ENCODE assay signal across 11 cellular contexts in the genomic region with DNA sequence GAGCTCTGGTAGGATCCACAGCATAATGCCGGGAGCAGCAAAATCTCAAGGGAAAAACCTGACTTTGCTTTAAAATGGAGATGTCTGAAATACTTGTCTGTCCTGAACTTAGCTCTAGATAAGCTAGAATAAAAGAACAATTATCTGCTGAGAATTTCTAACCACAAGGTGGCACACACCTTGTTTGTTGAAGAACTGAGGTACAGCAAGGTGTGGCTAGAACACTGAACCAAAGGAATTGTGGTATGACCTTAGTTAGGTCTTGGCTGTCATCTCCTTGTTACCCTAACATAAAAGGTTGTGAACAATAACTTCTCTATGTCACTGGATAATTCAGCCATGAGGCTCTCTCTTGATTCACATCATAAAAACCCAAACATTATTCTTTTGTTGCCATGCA.
DNase-seq lines count a peak whose midpoint lies in the region; ATAC-seq and TF ChIP-seq lines count a peak whose summit lies in the region.
"Had no signal": no experiment of that assay in that cellular context is flagged by ENCODE, and none has a peak within 500 bp of the region (broad histone marks: within the 10 kb centered on the region; RNA-seq: fewer than 3 reads in every experiment).

No MANE protein-coding gene starts in this region.

- no peak for TF ChIP-seq POLR2A in transverse colon (IDR thresholded peaks at IDR 0.05)
- no peak for TF ChIP-seq POLR2A in gastroesophageal sphincter (IDR thresholded peaks at IDR 0.05)

- WGBS in transverse colon (ENCODE audit: low coverage in 1 of 2), 2 donors: 20 to 71% methylated on average over 1 of the region's 1 CpG
- 100% methylated on average over 1 of the region's 1 CpG for WGBS in gastroesophageal sphincter (ENCODE audit: low coverage in 1 of 2), 2 donors

- intact Hi-C loops in transverse colon (cut with DNase I; ENCODE audit: low total_unique reads): no loop called here

- H3K27ac ChIP-seq in foreskin keratinocyte (no peak overlapping the region), transverse colon (peak overlapping the region; percentile 56 to 65 (median 62)), gastroesophageal sphincter (no peak overlapping the region)
- H3K27ac ChIP-seq: psoas muscle had no signal

- H3K4me1 ChIP-seq in foreskin keratinocyte (no peaks in the 10 kb centered on the region), transverse colon (peaks cover 13 to 50% (median 28%) of the 10 kb centered on the region in 4 donors), gastroesophageal sphincter (peaks cover 0 to 51% (median 9%) of the 10 kb centered on the region in 3 donors)
- H3K4me1 ChIP-seq: psoas muscle had no signal

- no peaks in the 10 kb centered on the region for H3K9me3 ChIP-seq in transverse colon
- no peaks in the 10 kb centered on the region for H3K9me3 ChIP-seq in gastroesophageal sphincter
- H3K9me3 ChIP-seq: psoas muscle had no signal

- TF ChIP-seq EP300 in transverse colon (IDR thresholded peaks at IDR 0.05; ENCODE audit: low read depth) (no peak), gastroesophageal sphincter (IDR thresholded peaks at IDR 0.05) (no peak)

- H3K27me3 ChIP-seq in foreskin keratinocyte (peaks cover 12% of the 10 kb centered on the region), transverse colon (no peaks in the 10 kb centered on the region), gastroesophageal sphincter (no peaks in the 10 kb centered on the region)

- peak; percentile 82 for ATAC-seq in foreskin keratinocyte
- ATAC-seq in gastroesophageal sphincter: no peak
- ATAC-seq: psoas muscle had no signal

- H3K4me3 ChIP-seq in transverse colon (no peak overlapping the region), gastroesophageal sphincter (no peak overlapping the region)
- H3K4me3 ChIP-seq: psoas muscle had no signal

- in situ Hi-C loops in transverse colon (cut with MboI; ENCODE audit: low pct_ligation_motif_present in 1 of 4, low pct_unique_long_range_greater_than_20kb in 1 of 4, low sequenced_read_pairs in 3 of 4): loop anchor here in 1 of 4 donors (25.0 kb wide), 1 partner anchor 217 kb away; no protein-coding TSS in a partner anchor

- TF ChIP-seq CTCF in foreskin keratinocyte (conservative IDR thresholded peaks at IDR 0.05) (peak; percentile 66), transverse colon (IDR thresholded peaks at IDR 0.05) (peak in 4 of 5 experiments; percentile 18 to 64 (median 35)), gastroesophageal sphincter (IDR thresholded peaks at IDR 0.05) (peak in 1 of 4 experiments; percentile 5)

- H3K36me3 ChIP-seq in transverse colon: no peaks in the 10 kb centered on the region
- H3K36me3 ChIP-seq in gastroesophageal sphincter: no peaks in the 10 kb centered on the region

- DNase-seq in NCI-H748 (lab: John Stamatoyannopoulos, UW; ENCODE audit: unreplicated experiment): peak; percentile 38
- no peak for DNase-seq in NCI-H748 treated with DMSO at 0.1 percent for 48 hours (lab: John Stamatoyannopoulos, UW)
- DNase-seq in OCI-M1 (lab: John Stamatoyannopoulos, UW): peak; percentile 23
- DNase-seq in foreskin keratinocyte: peak; percentile 14 to 53
- no peak for DNase-seq in transverse colon
- DNase-seq in activated CD4-positive, alpha-beta T cell treated with anti-CD3 and anti-CD28 coated beads, Interleukin-2, amount 50 U/mL, for 48 hours: no peak
- no peak for DNase-seq in epidermal melanocyte (ENCODE audit: insufficient read length, low spot score)
- DNase-seq: head of caudate nucleus, NCI-H1092 treated with DMSO at 0.1 percent for 48 hours, psoas muscle had no signal

Comparison
In these comparisons a context has a peak if more than half of its experiments do, and no peak if none do; other contexts are left out.
1. DNase-seq: peak in NCI-H748 (single experiment), OCI-M1 (single experiment) and foreskin keratinocyte (2 of 2); none in NCI-H748 treated with DMSO at 0.1 percent for 48 hours (single experiment), transverse colon (single experiment), activated CD4-positive, alpha-beta T cell treated with anti-CD3 and anti-CD28 coated beads, Interleukin-2, amount 50 U/mL, for 48 hours (0 of 2) and epidermal melanocyte (single experiment).
2. H3K27ac ChIP-seq: peak in transverse colon (4 of 4); none in foreskin keratinocyte (single experiment) and gastroesophageal sphincter (0 of 4).